8 cellular contexts compared by ENCODE assay signal in genomic region chr17:50421308-50422031, GRCh38.
DNase-seq lines count a peak whose midpoint lies in the region; ATAC-seq and TF ChIP-seq lines count a peak whose summit lies in the region.

No MANE protein-coding gene starts in this region.

- no peaks in the 10 kb centered on the region for H3K27me3 Mint-ChIP-seq in stimulated activated memory B cell treated with anti-CD40 and anti-IgM and Interleukin-4, amounts not matched to agents 10 μg/mL and 1 μg/mL and 100 μg/mL, for 72 hours

- H3K36me3 Mint-ChIP-seq in stimulated activated memory B cell treated with anti-CD40 and anti-IgM and Interleukin-4, amounts not matched to agents 10 μg/mL and 1 μg/mL and 100 μg/mL, for 72 hours, result peaks cover 6% of the 10 kb centered on the region

- no peak overlapping the region for H3K9ac ChIP-seq in SK-N-MC (ENCODE audit: insufficient read length)

- H3K27ac Mint-ChIP-seq in stimulated activated memory B cell treated with anti-CD40 and anti-IgM and Interleukin-4, amounts not matched to agents 10 μg/mL and 1 μg/mL and 100 μg/mL, for 72 hours, result peak overlapping the region; percentile 88

- H3K27ac ChIP-seq in SK-N-MC, result peak overlapping the region; percentile 91

- H3K9me3 ChIP-seq in SK-N-MC (ENCODE audit: low read depth, low read length), result no peaks in the 10 kb centered on the region

- H3K4me3 Mint-ChIP-seq in stimulated activated memory B cell treated with anti-CD40 and anti-IgM and Interleukin-4, amounts not matched to agents 10 μg/mL and 1 μg/mL and 100 μg/mL, for 72 hours, result peak overlapping the region; percentile 55

- H3K4me1 Mint-ChIP-seq in stimulated activated memory B cell treated with anti-CD40 and anti-IgM and Interleukin-4, amounts not matched to agents 10 μg/mL and 1 μg/mL and 100 μg/mL, for 72 hours, result peaks cover 53% of the 10 kb centered on the region

- peaks cover 7% of the 10 kb centered on the region for H3K9me3 Mint-ChIP-seq in stimulated activated memory B cell treated with anti-CD40 and anti-IgM and Interleukin-4, amounts not matched to agents 10 μg/mL and 1 μg/mL and 100 μg/mL, for 72 hours

- DNase-seq in DMS79 treated with DMSO at 0.1 percent for 48 hours (lab: John Stamatoyannopoulos, UW) (peak; percentile 25), DMS79 (lab: John Stamatoyannopoulos, UW) (no peak), SK-N-MC (ENCODE audit: low read depth, low spot score) (peak; percentile 57), fibroblast of pulmonary artery (ENCODE audit: low read depth) (peak; percentile 32)
- no peak for DNase-seq in activated CD8-positive, alpha-beta memory T cell treated with anti-CD3 and anti-CD28 coated beads for 24 hours

- ATAC-seq in stimulated activated memory B cell treated with anti-CD40 and anti-IgM and Interleukin-4, amounts not matched to agents 10 μg/mL and 1 μg/mL and 100 μg/mL, for 72 hours, result peak; percentile 69
- ATAC-seq in GM19397 (IDR thresholded peaks at IDR 0.05; ENCODE audit: unreplicated experiment) (no peak), HG03378 (IDR thresholded peaks at IDR 0.05; ENCODE audit: unreplicated experiment) (no peak)

- no peak for TF ChIP-seq CTCF in fibroblast of pulmonary artery (IDR thresholded peaks at IDR 0.05; ENCODE audit: low read length, missing control alignments)

- H3K4me3 ChIP-seq in SK-N-MC (peak overlapping the region; percentile 69), fibroblast of pulmonary artery (replicated peaks; ENCODE audit: low read depth, low read length) (peak overlapping the region; percentile 16)

- H3K36me3 ChIP-seq in SK-N-MC (ENCODE audit: insufficient read depth, low read length), result no peaks in the 10 kb centered on the region

Comparison
In these comparisons a context has a peak if more than half of its experiments do, and no peak if none do; other contexts are left out.
1. DNase-seq: peak in DMS79 treated with DMSO at 0.1 percent for 48 hours (single experiment), SK-N-MC (single experiment) and fibroblast of pulmonary artery (single experiment); none in DMS79 (single experiment) and activated CD8-positive, alpha-beta memory T cell treated with anti-CD3 and anti-CD28 coated beads for 24 hours (single experiment).